Comparison of ENCODE assay signal across 1 cellular context in the genomic region with DNA sequence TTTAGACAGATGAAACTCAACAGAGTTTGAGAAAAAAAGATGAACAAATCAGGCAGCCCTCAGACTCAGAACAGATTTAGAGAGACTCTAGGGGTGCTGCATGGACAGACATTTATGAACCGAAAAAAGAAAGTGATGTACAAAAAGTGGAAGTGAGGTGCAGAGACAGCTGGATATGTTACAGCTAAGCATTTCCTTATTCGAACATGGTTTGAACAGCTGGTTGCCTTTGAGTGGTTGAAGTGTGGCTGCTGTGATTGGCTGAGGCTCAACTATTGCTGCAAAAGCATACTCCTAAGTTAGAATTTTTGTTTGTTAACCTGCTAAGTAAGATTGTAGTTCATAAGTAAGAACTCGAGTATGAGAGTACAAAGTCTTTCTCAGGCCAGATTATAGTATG.
TF ChIP-seq lines count a peak whose summit lies in the region.

No MANE protein-coding gene starts in this region.

TF ChIP-seq in H1, 55 proteins besides CTCF, POLR2A, EP300 and RAD21 (continued from another document):
- TF ChIP-seq CHD7 (IDR thresholded peaks at IDR 0.05; ENCODE audit: insufficient replicate concordance, low read length) (no peak), KDM1A (IDR thresholded peaks at IDR 0.05; ENCODE audit: borderline replicate concordance, low read length) (no peak), TBP (IDR thresholded peaks at IDR 0.05; ENCODE audit: low read depth, low read length) (no peak), SRF (IDR thresholded peaks at IDR 0.05; ENCODE audit: low read depth, low read length) (no peak), CREB1 (IDR thresholded peaks at IDR 0.05) (no peak), CHD1 (IDR thresholded peaks at IDR 0.05; ENCODE audit: low read depth, low read length) (no peak)
